In the genomic region with DNA sequence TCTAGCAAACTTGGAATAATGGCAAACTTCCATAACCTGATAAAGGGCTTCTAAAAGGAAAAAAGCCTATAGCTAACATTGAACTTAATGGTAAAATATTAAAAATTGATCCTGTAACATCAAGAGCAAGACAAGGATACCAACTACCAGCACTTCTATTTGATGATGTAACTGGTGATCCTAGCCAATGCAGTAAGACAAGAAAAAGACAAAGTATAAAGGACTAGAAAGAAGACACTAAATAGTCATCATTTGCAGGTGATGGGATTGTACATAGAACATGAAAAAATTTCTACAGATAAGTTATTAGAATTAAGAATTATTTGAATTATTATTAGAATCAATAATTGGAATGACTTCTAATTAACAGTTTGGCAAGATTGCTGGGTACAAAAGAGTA, we compare ENCODE assay signal across 20 cellular contexts.
"Had no signal": no experiment of that assay in that cellular context is flagged by ENCODE, and none has a peak within 500 bp of the region (broad histone marks: within the 10 kb centered on the region; RNA-seq: fewer than 3 reads in every experiment).

No MANE protein-coding gene starts in this region.

- H3K4me2 ChIP-seq: KMS-11, SK-N-SH had no signal

- FAIRE-seq: RCC 7860 had no signal

- H3K9ac ChIP-seq: KMS-11, SK-N-SH had no signal

- DNase-seq: IMR-90, Kasumi-1, MM.1S, NCI-H1092 treated with DMSO at 0.1 percent for 48 hours, NCI-H1436, NCI-H187, NCI-H2029, NCI-H2081 treated with DMSO at 0.1 percent for 48 hours, NCI-H2171, NCI-H226, NCI-H446, NCI-H510A, NCI-H524 treated with DMSO at 0.1 percent for 48 hours, NCI-H69, NCI-H774, RPMI8226, SHP77, SK-N-SH had no signal

- H3K27ac ChIP-seq: KMS-11 had no signal
